ENCODE assay signal across 1 cellular context in genomic region chr7:134814730-134815364, GRCh38.
TF ChIP-seq lines count a peak whose summit lies in the region.

No MANE protein-coding gene starts in this region.

TF ChIP-seq in IMR-90, 13 proteins besides CTCF, POLR2A, EP300 and RAD21 (continued from another document):
- TF ChIP-seq ELK1 (IDR thresholded peaks at IDR 0.05; ENCODE audit: borderline replicate concordance, low read depth, low read length) (no peak), MXI1 (IDR thresholded peaks at IDR 0.05; ENCODE audit: borderline replicate concordance, low read depth, low read length) (no peak), SMC3 (IDR thresholded peaks at IDR 0.05; ENCODE audit: low read depth, low read length) (no peak), USF2 (IDR thresholded peaks at IDR 0.05; ENCODE audit: low read depth, low read length) (no peak), NFE2L2 (IDR thresholded peaks at IDR 0.05; ENCODE audit: low read depth, low read length) (no peak)
TF ChIP-seq in IMR-90: peak in this region for 0.
